ENCODE assay signal across 8 cellular contexts in the genomic region with DNA sequence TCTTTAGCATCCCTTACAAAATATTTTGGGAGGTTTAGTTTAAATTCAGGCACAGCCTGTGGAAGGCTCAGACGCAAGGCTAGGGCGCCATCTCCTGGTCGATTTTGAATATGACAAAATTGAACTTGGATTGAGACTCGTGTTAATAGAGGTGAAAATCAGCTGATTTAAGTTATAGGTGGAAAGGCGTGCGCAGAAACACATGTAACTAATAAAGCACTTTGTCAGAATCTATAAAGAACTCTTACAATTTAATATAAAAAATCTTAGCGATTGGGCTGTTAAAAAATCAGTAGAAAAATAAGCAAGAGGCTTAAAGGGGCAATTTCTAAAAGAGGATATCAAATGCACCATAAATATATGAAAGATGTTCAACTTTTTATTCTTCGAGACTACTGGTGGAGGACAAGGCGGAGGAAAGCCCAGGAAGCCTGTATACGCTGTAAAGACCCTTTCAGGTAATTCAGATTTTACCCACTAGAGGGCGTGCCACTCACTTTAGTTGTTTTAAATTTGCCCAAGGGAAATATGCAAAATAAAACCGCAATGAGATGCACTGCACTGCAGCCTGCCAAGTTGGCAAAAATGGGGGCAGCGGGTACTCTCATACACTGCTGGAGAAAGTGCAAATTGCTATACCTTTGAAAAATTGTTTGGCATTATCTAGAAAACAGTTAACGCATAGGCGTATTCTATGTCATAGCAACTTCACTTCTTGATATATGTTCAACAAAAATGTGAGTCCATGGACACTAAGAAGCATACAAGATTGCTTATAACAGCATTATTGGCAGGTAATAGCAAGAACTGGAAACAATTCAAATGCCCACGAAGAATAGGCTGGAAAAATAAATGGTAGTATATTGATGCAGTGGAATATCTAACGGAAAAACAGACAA.
DNase-seq lines count a peak whose midpoint lies in the region; ATAC-seq lines count a peak whose summit lies in the region.

No MANE protein-coding gene starts in this region.

- peaks cover 40 to 48% (median 41%) of the 10 kb centered on the region in 3 donors for H3K4me1 Mint-ChIP-seq in T-cell

- CTCF ChIA-PET in T-cell (lab: Charles Lee), result interaction anchor here (0.5 to 3.2 kb wide), 29 partner anchors 10 to 1378 kb away, joined by 3 to 27 read pairs (median 4); partner anchors contain the start of gene BLOC1S6 (in 1 of the 2)

- POLR2A ChIA-PET in T-cell (lab: Charles Lee), result no interaction called here

- ATAC-seq in HG02623 (IDR thresholded peaks at IDR 0.05; ENCODE audit: unreplicated experiment) (peak; percentile 61), T-cell (replicated peaks in 1 of 4) (peak; percentile 68 to 81 (median 70)), left ventricle myocardium superior (peak; percentile 84)

- H3K4me3 Mint-ChIP-seq in T-cell, result peak overlapping the region; percentile 78 to 90 (median 88)

- peak overlapping the region; percentile 85 to 94 for H3K27ac Mint-ChIP-seq in T-cell

- no peaks in the 10 kb centered on the region for H3K9me3 Mint-ChIP-seq in T-cell

- H3K27me3 Mint-ChIP-seq in T-cell, result no peaks in the 10 kb centered on the region

- intact Hi-C loops in left ventricle myocardium superior (cut with micrococcal nuclease), result loop anchor here (10.0 kb wide), 1 partner anchor 293 kb away; no protein-coding TSS in a partner anchor

- no peaks in the 10 kb centered on the region for H3K36me3 Mint-ChIP-seq in T-cell

- DNase-seq in GM03348 (ENCODE audit: low spot score) (peak; percentile 65), NCI-H1105 (lab: John Stamatoyannopoulos, UW) (peak; percentile 63), T-cell (peak; percentile 35 to 80 (median 63)), amniotic stem cell (lab: John Stamatoyannopoulos, UW) (peak; percentile 82), left ventricle myocardium superior (peak; percentile 42), renal cortical epithelial cell (ENCODE audit: low read depth) (peak; percentile 77), cortex of kidney (lab: John Stamatoyannopoulos, UW) (no peak)
